ENCODE assay signal across 26 cellular contexts in genomic region chr3:57009802-57010201, GRCh38. TPM values are rescaled to one million over a fixed set of nuclear protein-coding genes. Genes with fewer than 3 reads are reported as not detected.
DNase-seq lines count a peak whose midpoint lies in the region; ATAC-seq and TF ChIP-seq lines count a peak whose summit lies in the region.
"Had no signal": no experiment of that assay in that cellular context is flagged by ENCODE, and none has a peak within 500 bp of the region (broad histone marks: within the 10 kb centered on the region; RNA-seq: fewer than 3 reads in every experiment).

No MANE protein-coding gene starts in this region.

- H3K27me3 ChIP-seq in esophagus squamous epithelium (no peaks in the 10 kb centered on the region), suprapubic skin (no peaks in the 10 kb centered on the region)
- no peaks in the 10 kb centered on the region for H3K27me3 ChIP-seq in CD8-positive, alpha-beta T cell (ENCODE audit: insufficient read depth, low read length)
- H3K27me3 ChIP-seq: MG63 had no signal

- TF ChIP-seq POLR2A in esophagus squamous epithelium (IDR thresholded peaks at IDR 0.05) (no peak), suprapubic skin (IDR thresholded peaks at IDR 0.05) (no peak)

- no peak for DNase-seq in esophagus squamous epithelium (lab: John Stamatoyannopoulos, UW)
- no peak for DNase-seq in suprapubic skin (ENCODE audit: low spot score in 2 of 2)
- DNase-seq in NCI-H1105 (lab: John Stamatoyannopoulos, UW) = no peak
- no peak for DNase-seq in CD8-positive, alpha-beta T cell
- DNase-seq in iPS-NIHi11 (ENCODE audit: low spot score) = no peak
- no peak for DNase-seq in SK-N-DZ (ENCODE audit: low spot score)
- DNase-seq: C1 segment of cervical spinal cord; Caco-2; CD4-positive, alpha-beta memory T cell; DMS 273 treated with DMSO at 0.1 percent for 48 hours; DMS79; EL; GF-D8; HCEC 1CT; MG63; NCI-H1417 treated with DMSO at 0.1 percent for 48 hours; NCI-H1694 treated with DMSO at 0.1 percent for 48 hours; NCI-H2081; NCI-H2227 treated with DMSO at 0.1 percent for 48 hours; NCI-H526 treated with DMSO at 0.1 percent for 48 hours; SHP77 had no signal

- TF ChIP-seq CTCF in VCaP (conservative IDR thresholded peaks at IDR 0.05) = no peak
- TF ChIP-seq CTCF in esophagus squamous epithelium (IDR thresholded peaks at IDR 0.05) = no peak
- no peak for TF ChIP-seq CTCF in nephron (IDR thresholded peaks at IDR 0.05; ENCODE audit: unreplicated experiment in 3 of 3)
- no peak for TF ChIP-seq CTCF in suprapubic skin (IDR thresholded peaks at IDR 0.05)
- TF ChIP-seq CTCF in CD8-positive, alpha-beta T cell (IDR thresholded peaks at IDR 0.05) = no peak

- H3K9me3 ChIP-seq in esophagus squamous epithelium = no peaks in the 10 kb centered on the region
- H3K9me3 ChIP-seq in suprapubic skin = no peaks in the 10 kb centered on the region
- H3K9me3 ChIP-seq in CD8-positive, alpha-beta T cell (ENCODE audit: low read length) = no peaks in the 10 kb centered on the region
- H3K9me3 ChIP-seq: Caco-2, MG63 had no signal

- H3K27ac ChIP-seq in VCaP (peak overlapping the region; percentile 73), esophagus squamous epithelium (peak overlapping the region in 3 of 4 donors; percentile 88 to 91 (median 91)), suprapubic skin (peak overlapping the region; percentile 95)
- H3K27ac ChIP-seq in CD8-positive, alpha-beta T cell (ENCODE audit: low read depth, low read length) = no peak overlapping the region
- H3K27ac ChIP-seq: RWPE1 had no signal

- no peak for TF ChIP-seq EP300 in suprapubic skin (IDR thresholded peaks at IDR 0.05)

- H3K4me1 ChIP-seq in esophagus squamous epithelium = peaks cover 34 to 76% (median 45%) of the 10 kb centered on the region in 3 donors
- peaks cover 66% of the 10 kb centered on the region for H3K4me1 ChIP-seq in suprapubic skin
- H3K4me1 ChIP-seq in CD8-positive, alpha-beta T cell (ENCODE audit: insufficient read depth, low read length) = no peaks in the 10 kb centered on the region

- H3K36me3 ChIP-seq in esophagus squamous epithelium (peaks cover 0 to 18% (median 0%) of the 10 kb centered on the region in 3 donors), suprapubic skin (no peaks in the 10 kb centered on the region)
- H3K36me3 ChIP-seq in CD8-positive, alpha-beta T cell (ENCODE audit: insufficient read depth, low read length) = no peaks in the 10 kb centered on the region
- H3K36me3 ChIP-seq: MG63 had no signal

- POLR2A ChIA-PET in CD8-positive, alpha-beta T cell (lab: Charles Lee) = no interaction called here

- H3K9me3 Mint-ChIP-seq in nephron = no peaks in the 10 kb centered on the region
- H3K9me3 Mint-ChIP-seq in CD8-positive, alpha-beta T cell = no peaks in the 10 kb centered on the region

- H3K27me3 Mint-ChIP-seq in nephron (ENCODE audit: low read depth) = no peaks in the 10 kb centered on the region
- no peaks in the 10 kb centered on the region for H3K27me3 Mint-ChIP-seq in CD8-positive, alpha-beta T cell (ENCODE audit: low read depth)
- H3K27me3 Mint-ChIP-seq: CD4-positive, alpha-beta memory T cell had no signal

- H3K4me1 Mint-ChIP-seq in nephron = peaks cover 74% of the 10 kb centered on the region
- H3K4me1 Mint-ChIP-seq in CD8-positive, alpha-beta T cell (ENCODE audit: low read depth) = peaks cover 5% of the 10 kb centered on the region

- peak overlapping the region in 2 of 3 experiments; percentile 91 to 99 for H3K27ac Mint-ChIP-seq in nephron
- H3K27ac Mint-ChIP-seq in CD8-positive, alpha-beta T cell = no peak overlapping the region
- H3K27ac Mint-ChIP-seq: CD4-positive, alpha-beta memory T cell had no signal

- intact Hi-C loops in esophagus squamous epithelium (cut with DNase I) = no loop called here
- intact Hi-C loops in CD8-positive, alpha-beta T cell (cut with DNase I, micrococcal nuclease) = no loop called here

- CTCF ChIA-PET in CD8-positive, alpha-beta T cell (lab: Charles Lee) = interaction anchor here (0.9 kb wide), 1 partner anchor 15 kb away, joined by 3 read pairs; no protein-coding TSS in a partner anchor

- H3K4me3 ChIP-seq in esophagus squamous epithelium (no peak overlapping the region), suprapubic skin (no peak overlapping the region)
- H3K4me3 ChIP-seq in CD8-positive, alpha-beta T cell (ENCODE audit: low read depth, low read length) = no peak overlapping the region
- H3K4me3 ChIP-seq: MG63 had no signal

- H3K4me3 Mint-ChIP-seq in nephron = no peak overlapping the region
- H3K4me3 Mint-ChIP-seq in CD8-positive, alpha-beta T cell = no peak overlapping the region
- H3K4me3 Mint-ChIP-seq: CD4-positive, alpha-beta memory T cell had no signal

- peaks cover 4% of the 10 kb centered on the region for H3K36me3 Mint-ChIP-seq in nephron (ENCODE audit: low read depth)
- H3K36me3 Mint-ChIP-seq in CD8-positive, alpha-beta T cell = no peaks in the 10 kb centered on the region
- H3K36me3 Mint-ChIP-seq: CD4-positive, alpha-beta memory T cell had no signal

- WGBS in esophagus squamous epithelium, 2 donors = 77 to 79% methylated on average over 6 to 7 of the region's 7 CpGs
- WGBS in suprapubic skin = 92% methylated on average over 7 of the region's 7 CpGs

- no peak for ATAC-seq in CD8-positive, alpha-beta T cell

RNA-seq across cellular contexts. Expression of gene SPATA12, which starts 50.7 kb away (rescaled TPM):
- under 1 TPM in 1 of 4 donors, not detected in 3; 0.09 TPM for total RNA-seq in esophagus squamous epithelium
- not detected for total RNA-seq in suprapubic skin
- not detected for total RNA-seq in CD8-positive, alpha-beta T cell
- polyA plus RNA-seq in SK-N-DZ (2014; cell fraction: cytosol; rRNA removed) = not detected in 2 replicates
- polyA plus RNA-seq in SK-N-DZ (2014; cell fraction: nucleus; rRNA removed) = not detected in 2 replicates
- total RNA-seq: A673; Caco-2; CD4-positive, alpha-beta memory T cell; NCI-H460 had no signal
- polyA plus RNA-seq: CD4-positive, alpha-beta memory T cell had no signal
